Comparison of ENCODE assay signal across 18 cellular contexts in genomic region chr4:97252615-97253154, GRCh38.
DNase-seq lines count a peak whose midpoint lies in the region; ATAC-seq lines count a peak whose summit lies in the region.
"Had no signal": no experiment of that assay in that cellular context is flagged by ENCODE, and none has a peak within 500 bp of the region (broad histone marks: within the 10 kb centered on the region; RNA-seq: fewer than 3 reads in every experiment).

No MANE protein-coding gene starts in this region.

- DNase-seq in NCI-H2107 treated with DMSO at 0.1 percent for 48 hours (lab: John Stamatoyannopoulos, UW; ENCODE audit: unreplicated experiment) (peak; percentile 9), NCI-H2107 (lab: John Stamatoyannopoulos, UW) (no peak), LHCN-M2 (ENCODE audit: low read depth) (peak; percentile 49), astrocyte of the hippocampus (ENCODE audit: low read depth, low spot score) (peak; percentile 3), renal cortical epithelial cell (ENCODE audit: low read depth) (peak; percentile 5), NCI-H2081 treated with DMSO at 0.1 percent for 48 hours (lab: John Stamatoyannopoulos, UW) (no peak), T-helper 9 cell (no peak)
- DNase-seq: 8988T; CD8-positive, alpha-beta T cell; DND-41; H7; KG1; NCI-H1092; NCI-H1694 treated with DMSO at 0.1 percent for 48 hours; NCI-H510A had no signal

- ATAC-seq in activated CD4-positive, CD25-positive, alpha-beta regulatory T cell treated with anti-CD3 and anti-CD28 coated beads, Interleukin-2, amount 50 U/mL, for 24 hours = no peak
- ATAC-seq: CD8-positive, alpha-beta T cell; Panc1; Right ventricle myocardium inferior had no signal

Comparison
In these comparisons a context has a peak if more than half of its experiments do, and no peak if none do; other contexts are left out.
1. DNase-seq: peak in NCI-H2107 treated with DMSO at 0.1 percent for 48 hours (single experiment), LHCN-M2 (single experiment), astrocyte of the hippocampus (single experiment) and renal cortical epithelial cell (single experiment); none in NCI-H2107 (single experiment), NCI-H2081 treated with DMSO at 0.1 percent for 48 hours (single experiment) and T-helper 9 cell (single experiment).